ENCODE assay signal across 1 cellular context in the genomic region with DNA sequence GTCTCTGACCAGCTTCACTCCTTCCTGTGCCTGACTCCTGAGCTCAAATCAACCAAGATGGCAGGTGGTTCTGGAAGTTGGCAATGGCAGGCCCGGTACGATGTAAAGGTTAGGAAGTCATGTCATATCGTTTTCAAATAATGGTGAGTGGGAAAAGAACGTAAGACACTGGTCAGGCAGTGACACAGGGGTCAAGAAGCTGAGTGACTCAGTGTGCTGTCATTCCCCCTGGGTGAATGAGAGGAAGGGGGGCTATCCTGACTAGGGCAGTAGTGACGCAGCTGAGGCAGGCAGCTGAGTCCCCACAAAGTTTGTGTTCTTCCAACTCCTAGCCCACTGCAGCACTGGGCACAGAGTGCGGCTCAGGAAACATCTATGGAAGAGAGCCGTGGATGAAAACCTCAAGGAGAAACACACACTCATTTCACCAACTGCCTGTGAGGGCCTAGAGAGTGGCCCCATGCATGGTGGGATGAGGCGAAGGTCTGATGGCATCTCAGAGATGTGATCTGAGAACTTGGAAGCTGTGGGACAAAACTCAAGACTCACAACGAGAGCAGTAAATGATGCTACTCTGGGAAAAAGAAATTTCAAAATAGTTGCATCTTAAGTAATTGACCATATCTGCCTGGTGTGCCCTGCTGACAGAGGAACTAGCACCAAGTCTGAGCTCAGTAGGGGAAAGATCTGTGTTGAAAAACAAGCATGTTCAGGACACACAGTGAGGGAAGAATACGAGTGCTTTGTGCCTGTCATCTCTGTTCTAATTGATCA.
TF ChIP-seq lines count a peak whose summit lies in the region.

No MANE protein-coding gene starts in this region.

TF ChIP-seq in K562, 482 proteins besides CTCF, POLR2A, EP300 and RAD21 (continued from another document and continues in another):
- TF ChIP-seq, protein P1, sequence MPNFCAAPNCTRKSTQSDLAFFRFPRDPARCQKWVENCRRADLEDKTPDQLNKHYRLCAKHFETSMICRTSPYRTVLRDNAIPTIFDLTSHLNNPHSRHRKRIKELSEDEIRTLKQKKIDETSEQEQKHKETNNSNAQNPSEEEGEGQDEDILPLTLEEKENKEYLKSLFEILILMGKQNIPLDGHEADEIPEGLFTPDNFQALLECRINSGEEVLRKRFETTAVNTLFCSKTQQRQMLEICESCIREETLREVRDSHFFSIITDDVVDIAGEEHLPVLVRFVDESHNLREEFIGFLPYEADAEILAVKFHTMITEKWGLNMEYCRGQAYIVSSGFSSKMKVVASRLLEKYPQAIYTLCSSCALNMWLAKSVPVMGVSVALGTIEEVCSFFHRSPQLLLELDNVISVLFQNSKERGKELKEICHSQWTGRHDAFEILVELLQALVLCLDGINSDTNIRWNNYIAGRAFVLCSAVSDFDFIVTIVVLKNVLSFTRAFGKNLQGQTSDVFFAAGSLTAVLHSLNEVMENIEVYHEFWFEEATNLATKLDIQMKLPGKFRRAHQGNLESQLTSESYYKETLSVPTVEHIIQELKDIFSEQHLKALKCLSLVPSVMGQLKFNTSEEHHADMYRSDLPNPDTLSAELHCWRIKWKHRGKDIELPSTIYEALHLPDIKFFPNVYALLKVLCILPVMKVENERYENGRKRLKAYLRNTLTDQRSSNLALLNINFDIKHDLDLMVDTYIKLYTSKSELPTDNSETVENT (CRISPR knock-in tag; IDR thresholded peaks at IDR 0.05) = no peak
- no peak for TF ChIP-seq CHD1 (IDR thresholded peaks at IDR 0.05; ENCODE audit: low read length)
- TF ChIP-seq MGA (IDR thresholded peaks at IDR 0.05) = no peak
- TF ChIP-seq KAT7 (CRISPR knock-in tag; IDR thresholded peaks at IDR 0.05; ENCODE audit: borderline replicate concordance) = no peak
- TF ChIP-seq ZC3H11A (IDR thresholded peaks at IDR 0.05; ENCODE audit: low read depth, low read length) = no peak
- TF ChIP-seq ARID2 (IDR thresholded peaks at IDR 0.05) = no peak
- peak; percentile 26 to 45; a peak in 2 of 4 replicates for TF ChIP-seq KDM1A (IDR thresholded peaks at IDR 0.05)
- TF ChIP-seq ZNF507 (tag; conservative IDR thresholded peaks at IDR 0.05) = no peak
- peak; percentile 67; the same call in 1 of the 2 replicates for TF ChIP-seq NCOA1 (IDR thresholded peaks at IDR 0.05; ENCODE audit: low read depth)
- TF ChIP-seq ZFX (CRISPR knock-in tag; IDR thresholded peaks at IDR 0.05) = no peak
- peak; percentile 76 for TF ChIP-seq FOS (IDR thresholded peaks at IDR 0.05; ENCODE audit: extremely low read depth, insufficient read length)
- TF ChIP-seq TRIM25 (IDR thresholded peaks at IDR 0.05; ENCODE audit: borderline replicate concordance) = no peak
- TF ChIP-seq FOXO4 (CRISPR knock-in tag; IDR thresholded peaks at IDR 0.05) = no peak
- no peak for TF ChIP-seq NR2C2 (CRISPR knock-in tag; IDR thresholded peaks at IDR 0.05)
- peak; percentile 48; the same call in 1 of the 2 replicates for TF ChIP-seq NR2C2 (tag; IDR thresholded peaks at IDR 0.05)
- TF ChIP-seq TARDBP (IDR thresholded peaks at IDR 0.05) = peak; percentile 32; the same call in 1 of the 2 replicates
- no peak for TF ChIP-seq ZZZ3 (IDR thresholded peaks at IDR 0.05)
- peak in 1 of 2 experiments; percentile 12; a peak in 1 of 4 replicates for TF ChIP-seq NRF1 (conservative IDR thresholded peaks at IDR 0.05 in 1 of 2, IDR thresholded peaks at IDR 0.05 in 1 of 2)
- TF ChIP-seq CHAMP1 (IDR thresholded peaks at IDR 0.05) = peak; percentile 76; the same call in 1 of the 2 replicates
- TF ChIP-seq TOE1 (IDR thresholded peaks at IDR 0.05; ENCODE audit: borderline replicate concordance) = no peak
- no peak for TF ChIP-seq TOE1 (CRISPR knock-in tag; IDR thresholded peaks at IDR 0.05; ENCODE audit: borderline replicate concordance, low read depth)
- no peak for TF ChIP-seq MIER1 (IDR thresholded peaks at IDR 0.05; ENCODE audit: low read depth)
- no peak for TF ChIP-seq GTF3C2 (IDR thresholded peaks at IDR 0.05; ENCODE audit: borderline replicate concordance, extremely low read depth, insufficient read length)
- TF ChIP-seq POLR3G (IDR thresholded peaks at IDR 0.05; ENCODE audit: extremely low read depth, insufficient read length, insufficient replicate concordance) = no peak
- TF ChIP-seq CTBP1 (IDR thresholded peaks at IDR 0.05; ENCODE audit: borderline replicate concordance) = no peak
- peak; percentile 25 for TF ChIP-seq NFIC (IDR thresholded peaks at IDR 0.05)
- no peak for TF ChIP-seq ADNP (tag; IDR thresholded peaks at IDR 0.05)
- peak; percentile 89 for TF ChIP-seq DPF2 (IDR thresholded peaks at IDR 0.05)
- TF ChIP-seq CBFA2T2 (conservative IDR thresholded peaks at IDR 0.05) = 0 out of 2 replicates have a peak, but pooled peaks have one; percentile 20
- no peak for TF ChIP-seq MCM7 (IDR thresholded peaks at IDR 0.05)
- TF ChIP-seq BRD4 (IDR thresholded peaks at IDR 0.05) = no peak
- peak; percentile 56 for TF ChIP-seq BRD9 (IDR thresholded peaks at IDR 0.05; ENCODE audit: low read depth, partially characterized antibody)
- TF ChIP-seq HDAC3 (IDR thresholded peaks at IDR 0.05; ENCODE audit: borderline replicate concordance, partially characterized antibody) = no peak
- no peak for TF ChIP-seq CCAR2 (IDR thresholded peaks at IDR 0.05; ENCODE audit: low read depth, low read length)
